10 cellular contexts compared by ENCODE assay signal in genomic region chr9:82410306-82410705, GRCh38.
DNase-seq lines count a peak whose midpoint lies in the region; ATAC-seq, FAIRE-seq and TF ChIP-seq lines count a peak whose summit lies in the region.
"Had no signal": no experiment of that assay in that cellular context is flagged by ENCODE, and none has a peak within 500 bp of the region (broad histone marks: within the 10 kb centered on the region; RNA-seq: fewer than 3 reads in every experiment).

No MANE protein-coding gene starts in this region.

- H3K9me3 ChIP-seq in left ventricle myocardium inferior (replicated peaks) (peaks cover 19% of the 10 kb centered on the region), small intestine (ENCODE audit: control insufficient read depth, low read depth) (no peaks in the 10 kb centered on the region)
- H3K9me3 ChIP-seq: body of pancreas had no signal

- TF ChIP-seq CTCF in left ventricle myocardium inferior (IDR thresholded peaks at IDR 0.05; ENCODE audit: borderline replicate concordance) (no peak), GM10266 (IDR thresholded peaks at IDR 0.05; ENCODE audit: control insufficient read depth, insufficient read depth, low read depth, missing control alignments) (no peak)

- H3K4me3 ChIP-seq in left ventricle myocardium inferior (no peak overlapping the region), small intestine (ENCODE audit: low read depth in 1 of 2, low read length in 2 of 2) (no peak overlapping the region)
- H3K4me3 ChIP-seq: body of pancreas had no signal

- DNase-seq in AG08396 (ENCODE audit: low spot score) (peak; percentile 13), SW480 (ENCODE audit: low spot score) (peak; percentile 9), Right ventricle myocardium superior (no peak), left ventricle myocardium inferior (no peak), small intestine (no peak), GM10266 (ENCODE audit: extremely low spot score) (no peak)
- DNase-seq: body of pancreas, T-cell had no signal

- intact Hi-C loops in Right ventricle myocardium superior (cut with DNase I) (no loop called here), left ventricle myocardium inferior (cut with micrococcal nuclease) (no loop called here)

- H3K36me3 ChIP-seq in left ventricle myocardium inferior (no peaks in the 10 kb centered on the region), small intestine (ENCODE audit: control insufficient read depth in 2 of 2, insufficient read depth in 2 of 2, low read length in 2 of 2) (no peaks in the 10 kb centered on the region)

- no peaks in the 10 kb centered on the region for H3K4me1 ChIP-seq in left ventricle myocardium inferior
- no peaks in the 10 kb centered on the region for H3K4me1 ChIP-seq in small intestine (ENCODE audit: control insufficient read depth in 2 of 2, insufficient read depth in 1 of 2, low read depth in 1 of 2, low read length in 1 of 2)
- H3K4me1 ChIP-seq: body of pancreas had no signal

- H3K27ac ChIP-seq in left ventricle myocardium inferior (replicated peaks), result no peak overlapping the region
- H3K27ac ChIP-seq in small intestine (ENCODE audit: low read depth in 1 of 2, low read length in 1 of 2), result no peak overlapping the region
- H3K27ac ChIP-seq: body of pancreas had no signal

- ATAC-seq in GM19372 (IDR thresholded peaks at IDR 0.05; ENCODE audit: low read depth, unreplicated experiment) (peak; percentile 81), HG03064 (IDR thresholded peaks at IDR 0.05; ENCODE audit: low read depth, unreplicated experiment) (peak; percentile 92), Right ventricle myocardium superior (ENCODE audit: poor library complexity) (no peak)
- ATAC-seq: body of pancreas, T-cell had no signal

- H3K27me3 ChIP-seq in left ventricle myocardium inferior (ENCODE audit: low read depth), result no peaks in the 10 kb centered on the region
- no peaks in the 10 kb centered on the region for H3K27me3 ChIP-seq in small intestine (ENCODE audit: control insufficient read depth in 2 of 2, insufficient read depth in 2 of 2, low read length in 2 of 2)
- H3K27me3 ChIP-seq: body of pancreas had no signal

- FAIRE-seq in small intestine (lab: Jason Lieb, UNC), result no peak

Comparison
In these comparisons a context has a peak if more than half of its experiments do, and no peak if none do; other contexts are left out.
1. DNase-seq: peak in AG08396 (single experiment) and SW480 (single experiment); none in Right ventricle myocardium superior (single experiment), left ventricle myocardium inferior (single experiment), small intestine (single experiment) and GM10266 (single experiment).